In genomic region chr19:56476671-56477428, GRCh38 we compare ENCODE assay signal across 8 cellular contexts. TPM values are rescaled to one million over a fixed set of nuclear protein-coding genes. Genes with fewer than 3 reads are reported as not detected.
DNase-seq lines count a peak whose midpoint lies in the region; ATAC-seq and TF ChIP-seq lines count a peak whose summit lies in the region.

Gene ZNF667, minus strand, starts transcription at chr19:56477345. Its CDS starts 14,975 bp downstream, at chr19:56462370.

- H3K9ac ChIP-seq in KMS-11 (peak within 1 kb of the TSS; percentile 44; the same call in 1 of the 2 replicates), adipocyte (ENCODE audit: low read length) (peak within 1 kb of the TSS; percentile 92)

- peak within 1 kb of the TSS; percentile 83 for H3K4me3 ChIP-seq in AG09309 (ENCODE audit: control insufficient read depth, low read depth, low read length)
- no peak within 1 kb of the TSS for H3K4me3 ChIP-seq in KMS-11 (IDR thresholded peaks at IDR 0.05; ENCODE audit: insufficient read depth, low read depth, low read length)
- peak within 1 kb of the TSS; percentile 98 for H3K4me3 ChIP-seq in adipocyte (ENCODE audit: low read length)
- H3K4me3 ChIP-seq in right cardiac atrium (ENCODE audit: low read length), result peak within 1 kb of the TSS; percentile 43
- peak within 1 kb of the TSS; percentile 46 to 83 (median 69) for H3K4me3 ChIP-seq in gastrocnemius medialis

- no peak for DNase-seq in AG09309 (ENCODE audit: low read depth)
- peak; percentile 82 for DNase-seq in adipocyte (ENCODE audit: low read depth)
- DNase-seq in right cardiac atrium, result no peak
- no peak for DNase-seq in gastrocnemius medialis
- DNase-seq in NOMO-1 (lab: John Stamatoyannopoulos, UW; ENCODE audit: unreplicated experiment in 2 of 2), result no peak
- DNase-seq in NCI-H2029 treated with DMSO at 0.1 percent for 48 hours (lab: John Stamatoyannopoulos, UW), result no peak

- H3K27ac ChIP-seq in KMS-11 (peak within 1 kb of the TSS; percentile 31; the same call in 1 of the 2 replicates), right cardiac atrium (ENCODE audit: low read length) (peak within 1 kb of the TSS; percentile 48), gastrocnemius medialis (peak within 1 kb of the TSS; percentile 54 to 86 (median 83))

- H3K4me1 ChIP-seq in KMS-11 (ENCODE audit: low read depth, poor library complexity, severe bottlenecking) (no peaks in the 10 kb centered on the region), adipocyte (ENCODE audit: control insufficient read depth, insufficient read depth, low read length) (no peaks in the 10 kb centered on the region), right cardiac atrium (ENCODE audit: control insufficient read depth, insufficient read depth, low read length) (peaks cover 6% of the 10 kb centered on the region), gastrocnemius medialis (peaks cover 0 to 5% of the 10 kb centered on the region in 2 donors)

- in situ Hi-C loops in gastrocnemius medialis (cut with MboI; ENCODE audit: low sequenced_read_pairs in 4 of 4), result no loop called here

- H2AFZ ChIP-seq in KMS-11 (ENCODE audit: low read depth), result peak within 1 kb of the TSS; percentile 83

- TF ChIP-seq POLR2A in gastrocnemius medialis (IDR thresholded peaks at IDR 0.05), result no peak

- under 1% methylated on average over 69 of the region's 69 CpGs for WGBS in right cardiac atrium

- no peak for TF ChIP-seq CTCF in AG09309 (IDR thresholded peaks at IDR 0.05; ENCODE audit: control insufficient read depth, insufficient read depth, low read depth, low read length, missing control alignments)
- no peak for TF ChIP-seq CTCF in KMS-11 (conservative IDR thresholded peaks at IDR 0.05; ENCODE audit: low read depth, low read length)
- no peak for TF ChIP-seq CTCF in gastrocnemius medialis (IDR thresholded peaks at IDR 0.05 in 4 of 5, conservative IDR thresholded peaks at IDR 0.05 in 1 of 5)

- intact Hi-C loops in right cardiac atrium (cut with DNase I) (no loop called here), gastrocnemius medialis (cut with DNase I; ENCODE audit: low total_unique reads) (loop anchor here (1.0 to 2.0 kb wide), 2 partner anchors 62 to 73 kb away; partner anchors contain the start of genes ZFP28 and ZNF583)

- H3K36me3 ChIP-seq in KMS-11 (ENCODE audit: insufficient read depth), result no peaks in the 10 kb centered on the region
- H3K36me3 ChIP-seq in adipocyte (ENCODE audit: control insufficient read depth, insufficient read depth, low read length, severe bottlenecking), result peaks cover 11% of the 10 kb centered on the region
- peaks cover 0 to 9% of the 10 kb centered on the region in 2 donors for H3K36me3 ChIP-seq in gastrocnemius medialis

- H3K79me2 ChIP-seq in KMS-11 (ENCODE audit: insufficient read depth, low read depth), result no peaks in the 10 kb centered on the region

- H4K20me1 ChIP-seq in KMS-11 (ENCODE audit: insufficient read depth), result no peaks in the 10 kb centered on the region

- H3K4me2 ChIP-seq in KMS-11, result peak within 1 kb of the TSS; percentile 16; the same call in 1 of the 2 replicates

- H3K27me3 ChIP-seq in KMS-11 (ENCODE audit: insufficient read depth, low read depth), result no peaks in the 10 kb centered on the region; the same call in 1 of the 2 replicates
- no peaks in the 10 kb centered on the region for H3K27me3 ChIP-seq in adipocyte (replicated peaks; ENCODE audit: control insufficient read depth, insufficient read depth, low read length)
- H3K27me3 ChIP-seq in right cardiac atrium (ENCODE audit: control insufficient read depth, insufficient read depth), result no peaks in the 10 kb centered on the region
- no peaks in the 10 kb centered on the region for H3K27me3 ChIP-seq in gastrocnemius medialis

- H3K9me3 ChIP-seq in adipocyte (ENCODE audit: control insufficient read depth, low read length), result peaks cover 4% of the 10 kb centered on the region
- no peaks in the 10 kb centered on the region for H3K9me3 ChIP-seq in right cardiac atrium (ENCODE audit: control insufficient read depth, low read length)
- peaks cover 0 to 14% (median 0%) of the 10 kb centered on the region in 3 donors for H3K9me3 ChIP-seq in gastrocnemius medialis

- peak; percentile 2 to 4 for ATAC-seq in right cardiac atrium
- ATAC-seq in gastrocnemius medialis, result no peak
- ATAC-seq in GM18870 (IDR thresholded peaks at IDR 0.05; ENCODE audit: unreplicated experiment), result no peak

RNA-seq across cellular contexts. Expression of gene ZNF667, which starts in this region (rescaled TPM):
- total RNA-seq in right cardiac atrium (1 to 10 TPM; 3.3 to 7.2 (median 5.3) TPM), gastrocnemius medialis (under 1 TPM; 0.24 to 0.78 (median 0.48) TPM)
- polyA plus RNA-seq in right cardiac atrium, result 3.2 TPM

Comparison
In these comparisons a context has a peak if more than half of its experiments do, and no peak if none do; other contexts are left out.
1. H3K27ac ChIP-seq: peak in every context shown above with its lines; median percentile 83 in gastrocnemius medialis; 48 in right cardiac atrium; 31 in KMS-11.
2. ATAC-seq: peak in right cardiac atrium (2 of 2); none in gastrocnemius medialis (0 of 2) and GM18870 (single experiment).